1 cellular context compared by ENCODE assay signal in genomic region chr13:73865027-73865426, GRCh38.
TF ChIP-seq lines count a peak whose summit lies in the region.

No MANE protein-coding gene starts in this region.

TF ChIP-seq in SK-N-SH, 30 proteins besides CTCF, POLR2A, EP300 and RAD21 (continued from another document):
- TF ChIP-seq IRF3 (IDR thresholded peaks at IDR 0.05; ENCODE audit: low read depth, low read length) (no peak), CHD2 (IDR thresholded peaks at IDR 0.05; ENCODE audit: low read length, partially characterized antibody) (no peak), FOXJ3 (CRISPR knock-in tag; IDR thresholded peaks at IDR 0.05) (no peak), REST (IDR thresholded peaks at IDR 0.05; ENCODE audit: low read depth, low read length) (no peak), EZH2phosphoT487 (IDR thresholded peaks at IDR 0.05; ENCODE audit: borderline replicate concordance, low read depth) (no peak)
TF ChIP-seq in SK-N-SH: peak in this region for 0.
